ENCODE assay signal across 8 cellular contexts in the genomic region with DNA sequence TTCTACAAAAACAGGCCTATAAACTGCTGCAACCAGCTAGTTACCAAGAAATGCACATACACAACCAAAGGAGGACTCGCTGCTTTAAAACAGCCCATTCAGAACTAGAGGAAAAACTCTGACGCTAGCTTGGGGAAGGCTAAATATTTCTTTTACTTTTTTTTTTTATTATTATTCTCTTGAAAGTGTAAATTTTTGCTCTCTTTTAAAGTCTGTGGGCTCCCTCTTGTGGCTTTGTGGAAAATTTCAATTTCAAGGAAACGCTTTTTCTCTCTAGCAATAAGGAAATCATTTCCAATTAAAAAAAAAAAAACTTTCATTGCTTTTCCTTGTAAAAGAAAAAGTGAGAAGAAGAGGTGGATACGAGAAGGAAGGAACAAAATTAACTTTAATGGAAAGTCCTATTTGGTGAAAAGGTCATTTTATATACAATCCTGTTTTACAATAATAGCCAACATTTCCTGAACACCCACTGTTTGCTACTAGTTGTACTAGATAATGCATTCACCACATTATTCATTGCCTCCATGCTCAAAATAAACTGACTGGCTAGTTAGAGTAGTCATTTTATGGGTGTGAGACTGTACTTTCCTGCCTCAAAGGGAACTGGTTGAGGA. TPM values are rescaled to one million over a fixed set of nuclear protein-coding genes. Genes with fewer than 3 reads are reported as not detected.
DNase-seq lines count a peak whose midpoint lies in the region; ATAC-seq, FAIRE-seq and TF ChIP-seq lines count a peak whose summit lies in the region.

No MANE protein-coding gene starts in this region.

- TF ChIP-seq CTCF in HepG2 (CRISPR knock-in tag; IDR thresholded peaks at IDR 0.05) = peak; percentile 20; the same call in 1 of the 2 replicates

- no peak overlapping the region for H3K4me3 ChIP-seq in HepG2 (replicated peaks in 1 of 3; ENCODE audit: insufficient read depth in 1 of 3, low read depth in 2 of 3, low read length in 3 of 3)

- H3K4me1 ChIP-seq in HepG2 (ENCODE audit: insufficient read depth, low read length) = no peaks in the 10 kb centered on the region

- no peak overlapping the region for H3K4me2 ChIP-seq in HepG2 (ENCODE audit: low read depth, low read length)

- 0% methylated on average over 4 of the region's 4 CpGs for WGBS in HepG2 (ENCODE audit: low lambda C conversion rate)

- TF ChIP-seq POLR2A in HepG2 (IDR thresholded peaks at IDR 0.05; ENCODE audit: insufficient read depth in 1 of 2, low read depth in 2 of 2, low read length in 2 of 2) = no peak

- FAIRE-seq in HepG2 (lab: Jason Lieb, UNC) = no peak

- POLR2A ChIA-PET in HepG2 (lab: Yijun Ruan, JAX) = no interaction called here

- no peak overlapping the region for H3K9ac ChIP-seq in HepG2 (ENCODE audit: insufficient read depth, low read depth, low read length)

- CTCF ChIA-PET in HepG2 (lab: Yijun Ruan, JAX; ENCODE audit: low intra/inter-chr PET ratio, low total read pairs) = interaction anchor here (1.4 kb wide), 1 partner anchor 257 kb away, joined by 4 read pairs; no protein-coding TSS in a partner anchor

- TF ChIP-seq EP300 in HepG2 (IDR thresholded peaks at IDR 0.05; ENCODE audit: low read depth in 2 of 2, low read length in 2 of 2) = no peak
- TF ChIP-seq EP300 in HepG2 (CRISPR knock-in tag; IDR thresholded peaks at IDR 0.05; ENCODE audit: borderline replicate concordance) = no peak

- ATAC-seq in HepG2 (no peak), GM18867 (IDR thresholded peaks at IDR 0.05; ENCODE audit: unreplicated experiment) (no peak), HG02970 (IDR thresholded peaks at IDR 0.05; ENCODE audit: low FRiP score, unreplicated experiment) (no peak), HG02885 (IDR thresholded peaks at IDR 0.05; ENCODE audit: poor library complexity, unreplicated experiment) (no peak)

- no peaks in the 10 kb centered on the region for H3K9me3 ChIP-seq in HepG2 (ENCODE audit: low read length)

- intact Hi-C loops in HepG2 (cut with micrococcal nuclease; ENCODE audit: unreplicated experiment) = loop anchor here (5.0 kb wide), 1 partner anchor 256 kb away; no protein-coding TSS in a partner anchor

- TF ChIP-seq RAD21 in HepG2 (CRISPR knock-in tag; IDR thresholded peaks at IDR 0.05) = no peak

- in situ Hi-C loops in HepG2 (cut with HindIII; ENCODE audit: extremely low pct_ligation_motif_present, low pct_unique_long_range_greater_than_20kb) = loop anchor here (10.0 kb wide), 1 partner anchor 254 kb away; no protein-coding TSS in a partner anchor

- no peak overlapping the region for H2AFZ ChIP-seq in HepG2 (ENCODE audit: low read length)

- H3K27ac ChIP-seq in HepG2 (ENCODE audit: extremely low read length, insufficient read depth, low read length) = no peak overlapping the region

- BruUV-seq in HepG2 (replicated peaks; lab: Mats Ljungman, UMichigan) = no TSS peak

- no peaks in the 10 kb centered on the region; a peak in 1 of 5 replicates for H3K27me3 ChIP-seq in HepG2 (ENCODE audit: control insufficient read depth in 1 of 2, insufficient read depth in 2 of 2, low read length in 2 of 2)

- peak; percentile 4 for DNase-seq in DMS53 treated with DMSO at 0.1 percent for 48 hours (lab: John Stamatoyannopoulos, UW; ENCODE audit: unreplicated experiment)
- DNase-seq in KG1 (lab: John Stamatoyannopoulos, UW) = peak; percentile 5
- peak; percentile 61 for DNase-seq in astrocyte of the hippocampus (ENCODE audit: low read depth, low spot score)
- DNase-seq in HepG2 (ENCODE audit: low spot score) = peak; percentile 4
- DNase-seq in HuH-7.5 (ENCODE audit: low spot score) = no peak

- H3K79me2 ChIP-seq in HepG2 (ENCODE audit: insufficient read depth, low read length) = no peaks in the 10 kb centered on the region

- no peaks in the 10 kb centered on the region for H3K36me3 ChIP-seq in HepG2 (replicated peaks in 1 of 2; ENCODE audit: control insufficient read depth in 1 of 2, insufficient read depth in 2 of 2, low read length in 2 of 2)

- H4K20me1 ChIP-seq in HepG2 (ENCODE audit: insufficient read depth, low read length) = no peaks in the 10 kb centered on the region

TF ChIP-seq in HepG2, 621 proteins besides CTCF, POLR2A, EP300 and RAD21 (continues in another document):
- TF ChIP-seq, protein P1, sequence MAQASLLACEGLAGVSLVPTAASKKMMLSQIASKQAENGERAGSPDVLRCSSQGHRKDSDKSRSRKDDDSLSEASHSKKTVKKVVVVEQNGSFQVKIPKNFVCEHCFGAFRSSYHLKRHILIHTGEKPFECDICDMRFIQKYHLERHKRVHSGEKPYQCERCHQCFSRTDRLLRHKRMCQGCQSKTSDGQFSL (CRISPR knock-in tag; IDR thresholded peaks at IDR 0.05) = no peak
- TF ChIP-seq ZBTB37 (CRISPR knock-in tag; IDR thresholded peaks at IDR 0.05) = no peak
- TF ChIP-seq STAG1 (CRISPR knock-in tag; IDR thresholded peaks at IDR 0.05) = peak; percentile 38
- TF ChIP-seq, protein P2, sequence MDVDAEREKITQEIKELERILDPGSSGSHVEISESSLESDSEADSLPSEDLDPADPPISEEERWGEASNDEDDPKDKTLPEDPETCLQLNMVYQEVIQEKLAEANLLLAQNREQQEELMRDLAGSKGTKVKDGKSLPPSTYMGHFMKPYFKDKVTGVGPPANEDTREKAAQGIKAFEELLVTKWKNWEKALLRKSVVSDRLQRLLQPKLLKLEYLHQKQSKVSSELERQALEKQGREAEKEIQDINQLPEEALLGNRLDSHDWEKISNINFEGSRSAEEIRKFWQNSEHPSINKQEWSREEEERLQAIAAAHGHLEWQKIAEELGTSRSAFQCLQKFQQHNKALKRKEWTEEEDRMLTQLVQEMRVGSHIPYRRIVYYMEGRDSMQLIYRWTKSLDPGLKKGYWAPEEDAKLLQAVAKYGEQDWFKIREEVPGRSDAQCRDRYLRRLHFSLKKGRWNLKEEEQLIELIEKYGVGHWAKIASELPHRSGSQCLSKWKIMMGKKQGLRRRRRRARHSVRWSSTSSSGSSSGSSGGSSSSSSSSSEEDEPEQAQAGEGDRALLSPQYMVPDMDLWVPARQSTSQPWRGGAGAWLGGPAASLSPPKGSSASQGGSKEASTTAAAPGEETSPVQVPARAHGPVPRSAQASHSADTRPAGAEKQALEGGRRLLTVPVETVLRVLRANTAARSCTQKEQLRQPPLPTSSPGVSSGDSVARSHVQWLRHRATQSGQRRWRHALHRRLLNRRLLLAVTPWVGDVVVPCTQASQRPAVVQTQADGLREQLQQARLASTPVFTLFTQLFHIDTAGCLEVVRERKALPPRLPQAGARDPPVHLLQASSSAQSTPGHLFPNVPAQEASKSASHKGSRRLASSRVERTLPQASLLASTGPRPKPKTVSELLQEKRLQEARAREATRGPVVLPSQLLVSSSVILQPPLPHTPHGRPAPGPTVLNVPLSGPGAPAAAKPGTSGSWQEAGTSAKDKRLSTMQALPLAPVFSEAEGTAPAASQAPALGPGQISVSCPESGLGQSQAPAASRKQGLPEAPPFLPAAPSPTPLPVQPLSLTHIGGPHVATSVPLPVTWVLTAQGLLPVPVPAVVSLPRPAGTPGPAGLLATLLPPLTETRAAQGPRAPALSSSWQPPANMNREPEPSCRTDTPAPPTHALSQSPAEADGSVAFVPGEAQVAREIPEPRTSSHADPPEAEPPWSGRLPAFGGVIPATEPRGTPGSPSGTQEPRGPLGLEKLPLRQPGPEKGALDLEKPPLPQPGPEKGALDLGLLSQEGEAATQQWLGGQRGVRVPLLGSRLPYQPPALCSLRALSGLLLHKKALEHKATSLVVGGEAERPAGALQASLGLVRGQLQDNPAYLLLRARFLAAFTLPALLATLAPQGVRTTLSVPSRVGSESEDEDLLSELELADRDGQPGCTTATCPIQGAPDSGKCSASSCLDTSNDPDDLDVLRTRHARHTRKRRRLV (CRISPR knock-in tag; IDR thresholded peaks at IDR 0.05) = no peak
- no peak for TF ChIP-seq RCOR2 (CRISPR knock-in tag; IDR thresholded peaks at IDR 0.05)
- no peak for TF ChIP-seq MEIS2 (CRISPR knock-in tag; IDR thresholded peaks at IDR 0.05)

RNA-seq across cellular contexts. Expression of gene SAMMSON, which starts 51.2 kb away (rescaled TPM):
- not detected in 2 replicates for total RNA-seq in HepG2 (2016; rRNA removed; fragmentation: Illumina TruSeq; extraction: Trizol)
- not detected in 2 replicates for total RNA-seq in HepG2 (2016; cell fraction: cytosol; rRNA removed; fragmentation: Illumina TruSeq; extraction: Trizol; ENCODE audit: low read depth)
- total RNA-seq in HepG2 (2016; cell fraction: insoluble cytoplasmic fraction; rRNA removed; fragmentation: Illumina TruSeq; extraction: Trizol) = not detected in 2 replicates
- not detected in 2 replicates for total RNA-seq in HepG2 (2016; cell fraction: membrane; rRNA removed; fragmentation: Illumina TruSeq; extraction: Trizol)
- total RNA-seq in HepG2 (2016; cell fraction: nucleus; rRNA removed; fragmentation: Illumina TruSeq; extraction: Trizol) = not detected in 2 replicates
- polyA plus RNA-seq in HepG2 (2011; rRNA removed) = not detected in 2 replicates
- not detected in 2 replicates for polyA plus RNA-seq in HepG2 (2011; cell fraction: cytosol; rRNA removed)
- not detected in 2 replicates for polyA plus RNA-seq in HepG2 (2011; cell fraction: nucleus; rRNA removed)
- polyA plus RNA-seq in HepG2 (2012) = not detected in 2 replicates
- polyA plus RNA-seq in HepG2 (2016; cell fraction: cytosol; fragmentation: Illumina TruSeq; extraction: Trizol; ENCODE audit: low read depth) = not detected in 2 replicates
- not detected in 2 replicates for polyA plus RNA-seq in HepG2 (2016; cell fraction: insoluble cytoplasmic fraction; fragmentation: Illumina TruSeq; extraction: Trizol; ENCODE audit: low read depth)
- polyA plus RNA-seq in HepG2 (2016; cell fraction: membrane; fragmentation: Illumina TruSeq; extraction: Trizol; ENCODE audit: low read depth) = not detected in 2 replicates
- not detected in 2 replicates for polyA plus RNA-seq in HepG2 (2016; cell fraction: nucleus; fragmentation: Illumina TruSeq; extraction: Trizol; ENCODE audit: insufficient read depth, low read depth)
- not detected in 2 replicates for polyA minus RNA-seq in HepG2 (2011; rRNA and poly(A)+ RNA removed; ENCODE audit: low replicate concordance)
- not detected in 2 replicates for polyA minus RNA-seq in HepG2 (2011; cell fraction: cytosol; rRNA and poly(A)+ RNA removed)
- not detected in 2 replicates for polyA minus RNA-seq in HepG2 (2011; cell fraction: nucleus; rRNA and poly(A)+ RNA removed)
